10 cellular contexts compared by ENCODE assay signal in genomic region chr17:22518185-22518584, GRCh38.
"Had no signal": no experiment of that assay in that cellular context is flagged by ENCODE, and none has a peak within 500 bp of the region (broad histone marks: within the 10 kb centered on the region; RNA-seq: fewer than 3 reads in every experiment).

No MANE protein-coding gene starts in this region.

- H3K36me3 ChIP-seq: HAP-1 had no signal

- FAIRE-seq: HTR-8/SVneo had no signal

- ATAC-seq: HCT116, K562 had no signal

- DNase-seq: GM23248, GOT3, H7, HFFc6, IMR-90, KG1 had no signal

- H3K27ac ChIP-seq: GM23248 had no signal

- H3K27ac Mint-ChIP-seq: HFFc6 had no signal

- H3K4me1 ChIP-seq: HAP-1 had no signal

- H3K4me3 ChIP-seq: GM23248, HAP-1, K562 had no signal

- H3K9ac ChIP-seq: GM23248 had no signal

- H3K4me3 Mint-ChIP-seq: HFFc6 had no signal

- H3K9me3 ChIP-seq: HAP-1 had no signal
